ENCODE assay signal across 8 cellular contexts in genomic region chrX:77446029-77446585, GRCh38. TPM values are rescaled to one million over a fixed set of nuclear protein-coding genes. Genes with fewer than 3 reads are reported as not detected.
DNase-seq lines count a peak whose midpoint lies in the region; ATAC-seq, FAIRE-seq and TF ChIP-seq lines count a peak whose summit lies in the region.

No MANE protein-coding gene starts in this region.

- H3K9me3 Mint-ChIP-seq in activated naive CD8-positive, alpha-beta T cell (ENCODE audit: low read depth), result no peaks in the 10 kb centered on the region

- peak overlapping the region; percentile 70 for H3K9ac ChIP-seq in iPS-15b (ENCODE audit: low read depth, low read length)

- H3K27ac Mint-ChIP-seq in activated naive CD8-positive, alpha-beta T cell, result no peak overlapping the region

- TF ChIP-seq POLR2A in GM12891 (IDR thresholded peaks at IDR 0.05; ENCODE audit: low read depth, low read length), result no peak

- H3K4me3 ChIP-seq in iPS-15b (ENCODE audit: low read depth, low read length), result peak overlapping the region; percentile 56

- no peaks in the 10 kb centered on the region for H3K4me1 ChIP-seq in iPS-15b (ENCODE audit: control insufficient read depth, insufficient read depth, low read length)

- no peaks in the 10 kb centered on the region for H3K36me3 ChIP-seq in iPS-15b (ENCODE audit: control insufficient read depth, insufficient read depth, low read length)

- H3K27me3 Mint-ChIP-seq in activated naive CD8-positive, alpha-beta T cell, result peaks cover 20% of the 10 kb centered on the region

- DNase-seq in GM13977 (ENCODE audit: low spot score) (peak; percentile 32), GM12891 (ENCODE audit: insufficient read length, low spot score) (no peak), NCI-H1048 (lab: John Stamatoyannopoulos, UW) (no peak)
- DNase-seq in stimulated activated CD4-positive, alpha-beta T cell treated with anti-CD3 and anti-CD28 coated beads, Interleukin-2, amount 100 ng/mL, for 48 hours, result peak; percentile 13 to 28

- no peaks in the 10 kb centered on the region for H3K9me3 ChIP-seq in iPS-15b (ENCODE audit: control insufficient read depth, insufficient read depth, low read length)

- no peaks in the 10 kb centered on the region for H3K36me3 Mint-ChIP-seq in activated naive CD8-positive, alpha-beta T cell

- H3K4me1 Mint-ChIP-seq in activated naive CD8-positive, alpha-beta T cell (ENCODE audit: low read depth), result peaks cover 10% of the 10 kb centered on the region

- no peak for FAIRE-seq in GM12891 (lab: Jason Lieb, UNC)

- peak; percentile 47 for TF ChIP-seq CTCF in GM13977 (IDR thresholded peaks at IDR 0.05; ENCODE audit: extremely low read depth, insufficient read depth, missing control alignments)

- no peak for ATAC-seq in HG03097 (IDR thresholded peaks at IDR 0.05; ENCODE audit: low FRiP score, unreplicated experiment)
- no peak for ATAC-seq in GM21576 (IDR thresholded peaks at IDR 0.05; ENCODE audit: unreplicated experiment)

- in situ Hi-C loops in GM13977 (cut with MboI; ENCODE audit: low pct_unique_long_range_greater_than_20kb, low sequenced_read_pairs, unreplicated experiment), result no loop called here

- H3K27me3 ChIP-seq in iPS-15b (ENCODE audit: control insufficient read depth, insufficient read depth, low read length), result no peaks in the 10 kb centered on the region

- peak overlapping the region; percentile 86 for H3K4me3 Mint-ChIP-seq in activated naive CD8-positive, alpha-beta T cell

TF ChIP-seq in GM12891, 5 proteins besides CTCF, POLR2A, EP300 and RAD21:
- TF ChIP-seq SPI1 (IDR thresholded peaks at IDR 0.05; ENCODE audit: low read depth, low read length) (no peak), POLR2AphosphoS5 (IDR thresholded peaks at IDR 0.05; ENCODE audit: low read depth, low read length) (no peak), POU2F2 (IDR thresholded peaks at IDR 0.05; ENCODE audit: low read depth, low read length) (no peak), PAX5 (IDR thresholded peaks at IDR 0.05; ENCODE audit: insufficient read depth, low read length, severe bottlenecking) (no peak), TAF1 (IDR thresholded peaks at IDR 0.05; ENCODE audit: low read depth, low read length) (no peak)

RNA-seq across cellular contexts. Expression of gene FGF16, which starts 1.1 kb away (rescaled TPM):
- not detected for polyA plus RNA-seq in GM12891 (2012; ENCODE audit: low read depth, missing spikeins)

Comparison
In these comparisons a context has a peak if more than half of its experiments do, and no peak if none do; other contexts are left out.
1. DNase-seq: peak in GM13977 (single experiment) and stimulated activated CD4-positive, alpha-beta T cell treated with anti-CD3 and anti-CD28 coated beads, Interleukin-2, amount 100 ng/mL, for 48 hours (2 of 2); none in GM12891 (single experiment) and NCI-H1048 (single experiment).